9 cellular contexts compared by ENCODE assay signal in the genomic region with DNA sequence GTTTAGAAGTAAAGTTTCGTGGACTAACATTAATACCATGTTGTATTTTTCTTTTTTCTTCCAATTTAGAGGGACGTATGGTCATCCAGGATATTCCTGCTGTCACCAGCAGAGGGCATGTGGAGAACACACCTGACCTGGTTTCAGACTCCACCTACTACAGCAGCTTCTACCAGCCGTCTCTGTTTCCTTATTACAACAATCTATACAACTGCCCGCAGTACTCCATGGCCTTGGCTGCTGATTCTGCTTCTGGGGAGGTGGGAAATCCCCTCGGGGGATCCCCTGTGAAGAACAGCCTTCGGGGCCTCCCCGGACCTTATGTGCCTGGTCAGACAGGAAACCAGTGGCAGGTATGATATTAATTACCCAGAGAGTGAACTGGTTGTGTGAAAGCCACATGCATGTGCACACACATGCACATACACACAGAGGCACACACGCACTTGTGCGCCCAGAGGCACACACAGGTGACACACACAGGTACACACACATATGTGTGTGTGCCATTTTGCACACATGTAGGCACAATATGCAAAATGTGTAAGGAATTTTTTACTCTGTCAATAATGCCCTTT. TPM values are rescaled to one million over a fixed set of nuclear protein-coding genes. Genes with fewer than 3 reads are reported as not detected.
DNase-seq lines count a peak whose midpoint lies in the region; ATAC-seq and TF ChIP-seq lines count a peak whose summit lies in the region.
"Had no signal": no experiment of that assay in that cellular context is flagged by ENCODE, and none has a peak within 500 bp of the region (broad histone marks: within the 10 kb centered on the region; RNA-seq: fewer than 3 reads in every experiment).

No MANE protein-coding gene starts in this region.

- TF ChIP-seq CTCF in GM12865 (IDR thresholded peaks at IDR 0.05; ENCODE audit: insufficient read depth, low read depth, low read length, missing control alignments) (peak; percentile 84), left ventricle myocardium inferior (IDR thresholded peaks at IDR 0.05; ENCODE audit: borderline replicate concordance) (peak; percentile 80)

- in situ Hi-C loops in HAP-1 (cut with MboI; ENCODE audit: low sequenced_read_pairs) (loop anchor here (5.0 kb wide), 1 partner anchor 108 kb away; no protein-coding TSS in a partner anchor), SK-MEL-5 (cut with HindIII; ENCODE audit: low pct_unique_long_range_greater_than_20kb, low sequenced_read_pairs) (no loop called here)

- no peaks in the 10 kb centered on the region for H3K9me3 Mint-ChIP-seq in activated naive CD4-positive, alpha-beta T cell treated with anti-CD3 and anti-CD28 coated beads, Interleukin-2, amount 50 U/mL, for 72 hours

- H3K9me3 ChIP-seq in HAP-1 (no peaks in the 10 kb centered on the region; the same call in 1 of the 2 replicates), left ventricle myocardium inferior (replicated peaks) (no peaks in the 10 kb centered on the region)

- H3K4me3 ChIP-seq in GM12865 (ENCODE audit: low read depth, low read length) (no peak overlapping the region), HAP-1 (no peak overlapping the region), left ventricle myocardium inferior (no peak overlapping the region), skeletal muscle cell (ENCODE audit: low read depth, low read length) (no peak overlapping the region)

- intact Hi-C loops in left ventricle myocardium inferior (cut with micrococcal nuclease) = loop anchor here (10.0 kb wide), 1 partner anchor 111 kb away; no protein-coding TSS in a partner anchor

- H3K27ac Mint-ChIP-seq in activated naive CD4-positive, alpha-beta T cell treated with anti-CD3 and anti-CD28 coated beads, Interleukin-2, amount 50 U/mL, for 72 hours = no peak overlapping the region

- H3K36me3 Mint-ChIP-seq in activated naive CD4-positive, alpha-beta T cell treated with anti-CD3 and anti-CD28 coated beads, Interleukin-2, amount 50 U/mL, for 72 hours = no peaks in the 10 kb centered on the region

- H3K4me1 ChIP-seq in HAP-1 (no peaks in the 10 kb centered on the region), left ventricle myocardium inferior (no peaks in the 10 kb centered on the region)

- no peak overlapping the region for H3K27ac ChIP-seq in left ventricle myocardium inferior (replicated peaks)

- H3K36me3 ChIP-seq in HAP-1 (replicated peaks) = no peaks in the 10 kb centered on the region
- no peaks in the 10 kb centered on the region for H3K36me3 ChIP-seq in left ventricle myocardium inferior

- DNase-seq in GM12865 (ENCODE audit: low read depth) (peak; percentile 96), HAP-1 (ENCODE audit: low spot score in 2 of 2) (peak; percentile 64 to 68), LoVo (ENCODE audit: low spot score) (peak; percentile 75), SK-MEL-5 (ENCODE audit: low read depth, low spot score) (peak; percentile 64), left ventricle myocardium inferior (no peak), skeletal muscle cell (ENCODE audit: low read depth) (peak; percentile 23)
- DNase-seq in activated naive CD4-positive, alpha-beta T cell treated with anti-CD3 and anti-CD28 coated beads, Interleukin-2, amount 50 U/mL, for 72 hours (ENCODE audit: low spot score in 2 of 2) = peak; percentile 48 to 85
- DNase-seq in effector CD4-positive, alpha-beta T cell = no peak

- peak; percentile 99 to 100 for ATAC-seq in activated naive CD4-positive, alpha-beta T cell treated with anti-CD3 and anti-CD28 coated beads, Interleukin-2, amount 50 U/mL, for 72 hours

- H3K27me3 ChIP-seq in HAP-1 (ENCODE audit: low read depth) (no peaks in the 10 kb centered on the region), left ventricle myocardium inferior (ENCODE audit: low read depth) (peaks cover 60% of the 10 kb centered on the region)

RNA-seq across cellular contexts. Expression of a gene that starts 52.4 kb away (rescaled TPM):
- not detected in 2 replicates for total RNA-seq in SK-MEL-5 (2014; rRNA removed; shearing (Covaris generic))
- not detected in 2 replicates for polyA plus RNA-seq in SK-MEL-5 (2015; cell fraction: cytosol; rRNA removed)
- not detected in 2 replicates for polyA plus RNA-seq in SK-MEL-5 (2015; cell fraction: nucleus; rRNA removed)
- not detected for total RNA-seq in activated naive CD4-positive, alpha-beta T cell treated with anti-CD3 and anti-CD28 coated beads, Interleukin-2, amount 50 U/mL, for 72 hours
- total RNA-seq in left ventricle myocardium inferior = not detected
- total RNA-seq: mononuclear cell had no signal

Comparison
In these comparisons a context has a peak if more than half of its experiments do, and no peak if none do; other contexts are left out.
1. DNase-seq: peak in GM12865 (single experiment), HAP-1 (2 of 2), LoVo (single experiment), SK-MEL-5 (single experiment), activated naive CD4-positive, alpha-beta T cell treated with anti-CD3 and anti-CD28 coated beads, Interleukin-2, amount 50 U/mL, for 72 hours (2 of 2) and skeletal muscle cell (single experiment); none in left ventricle myocardium inferior (single experiment) and effector CD4-positive, alpha-beta T cell (single experiment).